Comparison of ENCODE assay signal across 24 cellular contexts in the genomic region with DNA sequence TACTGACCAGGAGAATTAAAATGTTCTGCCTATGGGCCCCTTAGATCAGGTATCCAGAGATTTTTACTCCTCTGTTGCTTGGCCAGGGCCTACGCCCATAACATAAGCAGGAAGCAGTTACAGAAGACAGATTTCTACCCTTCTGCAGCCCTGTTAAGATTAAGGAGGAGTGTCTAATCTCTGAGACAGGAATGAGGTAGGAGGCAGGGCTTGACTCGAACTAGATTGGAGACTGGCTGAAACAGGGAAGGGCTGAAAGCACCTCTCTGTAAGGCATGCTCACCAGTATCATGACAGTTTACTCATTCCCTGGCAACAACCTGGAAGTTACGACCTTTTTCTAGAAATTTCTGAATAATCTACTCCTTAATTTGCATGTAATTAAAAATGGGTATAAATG. TPM values are rescaled to one million over a fixed set of nuclear protein-coding genes. Genes with fewer than 3 reads are reported as not detected.
DNase-seq lines count a peak whose midpoint lies in the region; ATAC-seq, FAIRE-seq and TF ChIP-seq lines count a peak whose summit lies in the region.
"Had no signal": no experiment of that assay in that cellular context is flagged by ENCODE, and none has a peak within 500 bp of the region (broad histone marks: within the 10 kb centered on the region; RNA-seq: fewer than 3 reads in every experiment).

No MANE protein-coding gene starts in this region.

- peaks cover 24% of the 10 kb centered on the region for H3K4me1 Mint-ChIP-seq in GM23338
- peaks cover 10% of the 10 kb centered on the region for H3K4me1 Mint-ChIP-seq in neural progenitor cell
- H3K4me1 Mint-ChIP-seq: IgD-negative memory B cell had no signal

- H3K4me3 Mint-ChIP-seq in GM23338 (no peak overlapping the region), neural progenitor cell (no peak overlapping the region)
- H3K4me3 Mint-ChIP-seq: CD4-positive, alpha-beta T cell; IgD-negative memory B cell had no signal

- POLR2A ChIA-PET in Panc1 (lab: Charles Lee) (no interaction called here), K562 (lab: Yijun Ruan, JAX) (interaction anchor here (1.0 kb wide), 1 partner anchor 15 kb away, joined by 3 read pairs; no protein-coding TSS in a partner anchor)

- ATAC-seq in GM23338 = no peak
- peak; percentile 39; the same call in 1 of the 2 replicates for ATAC-seq in Panc1
- ATAC-seq in K562 = peak; percentile 60
- no peak for ATAC-seq in GM19395 (IDR thresholded peaks at IDR 0.05; ENCODE audit: unreplicated experiment)
- ATAC-seq: HCT116, PC-3 had no signal

- H3K9me3 Mint-ChIP-seq in GM23338 = no peaks in the 10 kb centered on the region; the same call in 2 of the 3 replicates
- no peaks in the 10 kb centered on the region for H3K9me3 Mint-ChIP-seq in neural progenitor cell
- H3K9me3 Mint-ChIP-seq: CD4-positive, alpha-beta T cell; IgD-negative memory B cell had no signal

- peak overlapping the region; percentile 34; the same call in 1 of the 2 replicates for H2AFZ ChIP-seq in GM23338
- no peak overlapping the region for H2AFZ ChIP-seq in K562 (ENCODE audit: low read depth, low read length)
- H2AFZ ChIP-seq in neural progenitor cell (replicated peaks) = peak overlapping the region; percentile 52

- H4K20me1 ChIP-seq in GM23338 (replicated peaks; ENCODE audit: insufficient read depth) (no peaks in the 10 kb centered on the region), K562 (replicated peaks; ENCODE audit: control insufficient read depth, insufficient read depth, low read length) (peaks cover 2% of the 10 kb centered on the region; the same call in 1 of the 2 replicates), neural progenitor cell (ENCODE audit: low read depth) (no peaks in the 10 kb centered on the region)

- H3K27me3 Mint-ChIP-seq in GM23338 (ENCODE audit: insufficient read depth, low read depth, poor library complexity) = peaks cover 8% of the 10 kb centered on the region
- H3K27me3 Mint-ChIP-seq in neural progenitor cell (ENCODE audit: insufficient read depth, low read depth) = no peaks in the 10 kb centered on the region

- TF ChIP-seq CTCF in GM23338 (conservative IDR thresholded peaks at IDR 0.05; ENCODE audit: low read depth in 2 of 2) (no peak), Panc1 (IDR thresholded peaks at IDR 0.05) (no peak), K562 (IDR thresholded peaks at IDR 0.05 in 2 of 3, conservative IDR thresholded peaks at IDR 0.05 in 1 of 3; ENCODE audit: insufficient read depth in 2 of 3, low read depth in 1 of 3, low read length in 3 of 3) (no peak), neural progenitor cell (IDR thresholded peaks at IDR 0.05) (no peak), thyroid gland (IDR thresholded peaks at IDR 0.05) (no peak)

- no peak for TF ChIP-seq POLR2A in K562 (conservative IDR thresholded peaks at IDR 0.05)
- no peak for TF ChIP-seq POLR2A in thyroid gland (IDR thresholded peaks at IDR 0.05)

- no peaks in the 10 kb centered on the region for H3K79me2 ChIP-seq in GM23338 (replicated peaks; ENCODE audit: insufficient read depth)
- no peaks in the 10 kb centered on the region for H3K79me2 ChIP-seq in K562 (ENCODE audit: control insufficient read depth, insufficient read depth, low read length)
- no peaks in the 10 kb centered on the region for H3K79me2 ChIP-seq in neural progenitor cell (ENCODE audit: low read depth)

- peak; percentile 67 for FAIRE-seq in K562 (lab: Jason Lieb, UNC)

- H3K4me1 ChIP-seq in GM23338 (ENCODE audit: insufficient read depth) = peaks cover 21% of the 10 kb centered on the region
- H3K4me1 ChIP-seq in Panc1 (ENCODE audit: control insufficient read depth, insufficient read depth, low read length) = no peaks in the 10 kb centered on the region
- peaks cover 7 to 9% of the 10 kb centered on the region in 2 experiments for H3K4me1 ChIP-seq in K562 (replicated peaks in 1 of 2; ENCODE audit: control insufficient read depth in 2 of 2, insufficient read depth in 2 of 2, low read length in 2 of 2)
- H3K4me1 ChIP-seq in neural progenitor cell = peaks cover 18% of the 10 kb centered on the region
- H3K4me1 ChIP-seq in thyroid gland = no peaks in the 10 kb centered on the region

- no peak overlapping the region for H3K9ac ChIP-seq in K562 (ENCODE audit: insufficient read depth in 1 of 2, low read depth in 2 of 2, low read length in 2 of 2)
- H3K9ac ChIP-seq in neural progenitor cell = no peak overlapping the region

- DNase-seq in GM23338 (ENCODE audit: low spot score) (no peak), Panc1 (ENCODE audit: low read depth, low spot score) (no peak), K562 (ENCODE audit: extremely low read depth in 1 of 4, low spot score in 3 of 4) (peak in 1 of 4 experiments; percentile 24), neural progenitor cell (ENCODE audit: low spot score) (no peak), NCI-H1694 treated with DMSO at 0.1 percent for 48 hours (lab: John Stamatoyannopoulos, UW) (no peak), thyroid gland (no peak)
- no peak for DNase-seq in activated effector memory CD4-positive, alpha-beta T cell treated with Interleukin-2 at 50 U/mL for 16 hours
- DNase-seq: Caco-2; CD4-positive, alpha-beta T cell; DMS153; GF-D8; GOT3; NCI-H1105 treated with DMSO at 0.1 percent for 48 hours; NCI-H1694; NCI-H510A; NCI-H748 treated with DMSO at 0.1 percent for 48 hours; PC-3 had no signal

- no peak for TF ChIP-seq EP300 in K562 (IDR thresholded peaks at IDR 0.05; ENCODE audit: low read length)

- intact Hi-C loops in Panc1 (cut with micrococcal nuclease; ENCODE audit: unreplicated experiment) = no loop called here
- intact Hi-C loops in K562 (cut with micrococcal nuclease) = loop anchor here (10.0 kb wide), 1 partner anchor 397 kb away; no protein-coding TSS in a partner anchor
- intact Hi-C loops in thyroid gland (cut with DNase I) = no loop called here

- TF ChIP-seq RAD21 in K562 (CRISPR knock-in tag; conservative IDR thresholded peaks at IDR 0.05 in 1 of 2, IDR thresholded peaks at IDR 0.05 in 1 of 2) = no peak

- H3K9me3 ChIP-seq in Panc1 (ENCODE audit: control insufficient read depth, insufficient read depth, low read depth, low read length) (no peaks in the 10 kb centered on the region), K562 (replicated peaks; ENCODE audit: control insufficient read depth, insufficient read depth, low read depth, low read length) (no peaks in the 10 kb centered on the region), neural progenitor cell (ENCODE audit: low read depth) (no peaks in the 10 kb centered on the region), thyroid gland (no peaks in the 10 kb centered on the region)
- H3K9me3 ChIP-seq: Caco-2, SJSA1 had no signal

- no peaks in the 10 kb centered on the region for H3K9me2 ChIP-seq in GM23338 (ENCODE audit: insufficient read depth)

- in situ Hi-C loops in Panc1 (cut with HindIII; ENCODE audit: low pct_unique_long_range_greater_than_20kb, low sequenced_read_pairs) (no loop called here), K562 (cut with MboI) (no loop called here)

- H3K4me3 ChIP-seq in GM23338 (no peak overlapping the region), Panc1 (ENCODE audit: low read depth in 2 of 2, low read length in 2 of 2) (no peak overlapping the region), K562 (no peak overlapping the region), neural progenitor cell (no peak overlapping the region), thyroid gland (replicated peaks in 1 of 3) (no peak overlapping the region)
- H3K4me3 ChIP-seq: SJSA1 had no signal

- H3K36me3 Mint-ChIP-seq in GM23338 (ENCODE audit: low read depth) = no peaks in the 10 kb centered on the region
- no peaks in the 10 kb centered on the region for H3K36me3 Mint-ChIP-seq in neural progenitor cell
- H3K36me3 Mint-ChIP-seq: IgD-negative memory B cell had no signal

- WGBS in K562 (ENCODE audit: insufficient coverage, low coverage, missing lambda C conversion rate) = 4% methylated on average over 3 of the region's 3 CpGs
- 82 to 86% methylated on average over 3 of the region's 3 CpGs for WGBS in thyroid gland, 2 donors

- H3K27ac ChIP-seq in GM23338 (ENCODE audit: low read depth) = no peak overlapping the region
- H3K27ac ChIP-seq in Panc1 (ENCODE audit: low read length) = no peak overlapping the region
- H3K27ac ChIP-seq in K562 (ENCODE audit: extremely low read depth, low read depth, low read length) = no peak overlapping the region
- H3K27ac ChIP-seq in neural progenitor cell = no peak overlapping the region
- H3K27ac ChIP-seq in thyroid gland = no peak overlapping the region
- H3K27ac ChIP-seq: SJSA1 had no signal

- H3K27me3 ChIP-seq in GM23338 (ENCODE audit: insufficient read depth) = no peaks in the 10 kb centered on the region
- peaks cover 3% of the 10 kb centered on the region; the same call in 1 of the 2 replicates for H3K27me3 ChIP-seq in Panc1 (ENCODE audit: control insufficient read depth, insufficient read depth, low read length)
- H3K27me3 ChIP-seq in K562 (ENCODE audit: control insufficient read depth in 2 of 2, insufficient read depth in 2 of 2, low read length in 2 of 2) = peaks cover 7 to 41% of the 10 kb centered on the region in 2 experiments
- peaks cover 8% of the 10 kb centered on the region for H3K27me3 ChIP-seq in neural progenitor cell
- H3K27me3 ChIP-seq in thyroid gland = no peaks in the 10 kb centered on the region
- H3K27me3 ChIP-seq: SJSA1 had no signal

- CTCF ChIA-PET in Panc1 (lab: Charles Lee) = no interaction called here
- CTCF ChIA-PET in K562 (lab: Yijun Ruan, JAX; ENCODE audit: low intra/inter-chr PET ratio) = no interaction called here

- H3K9me1 ChIP-seq in K562 (ENCODE audit: control insufficient read depth, insufficient read depth, low read length) = no peaks in the 10 kb centered on the region

- H3F3A ChIP-seq in GM23338 (replicated peaks; ENCODE audit: low read depth) (no peaks in the 10 kb centered on the region), neural progenitor cell (ENCODE audit: low read depth) (no peaks in the 10 kb centered on the region)

- H3K4me2 ChIP-seq in GM23338 = no peak overlapping the region
- H3K4me2 ChIP-seq in K562 (ENCODE audit: insufficient read depth, low read length) = no peak overlapping the region
- H3K4me2 ChIP-seq in neural progenitor cell = no peak overlapping the region

- BruUV-seq in Panc1 (replicated peaks; lab: Mats Ljungman, UMichigan) (no TSS peak), K562 (replicated peaks; lab: Mats Ljungman, UMichigan) (no TSS peak)

- H3K27ac Mint-ChIP-seq in GM23338 (peak overlapping the region; percentile 68; the same call in 1 of the 2 replicates), neural progenitor cell (no peak overlapping the region)
- H3K27ac Mint-ChIP-seq: CD4-positive, alpha-beta T cell; IgD-negative memory B cell had no signal

- H3K36me3 ChIP-seq in GM23338 (ENCODE audit: insufficient read depth) (no peaks in the 10 kb centered on the region), Panc1 (ENCODE audit: control insufficient read depth, insufficient read depth, low read length) (no peaks in the 10 kb centered on the region), K562 (ENCODE audit: control insufficient read depth, insufficient read depth, low read length) (no peaks in the 10 kb centered on the region), neural progenitor cell (no peaks in the 10 kb centered on the region), thyroid gland (no peaks in the 10 kb centered on the region)
- H3K36me3 ChIP-seq: SJSA1 had no signal

RNA-seq across cellular contexts. Expression of gene PLA2G4D, which starts 16.7 kb away (rescaled TPM):
- total RNA-seq in GM23338 (2014; rRNA removed; shearing (Covaris generic)) = 0.07 TPM in 1 of 2 replicates, not detected in the other
- 0.15 TPM in 1 of 2 replicates, not detected in the other for polyA plus RNA-seq in GM23338 (2016; fragmentation: Nextera tagmentation; extraction: Ambion mirVana)
- not detected for total RNA-seq in Panc1 (2021; ENCODE audit: unreplicated experiment)
- not detected for polyA plus RNA-seq in Panc1 (2012; ENCODE audit: insufficient read length)
- total RNA-seq in K562 (2011; cell fraction: chromatin; rRNA removed; ENCODE audit: low replicate concordance) = not detected in 2 replicates
- total RNA-seq in K562 (2011; cell fraction: nucleolus; rRNA removed) = not detected in 2 replicates
- not detected in 2 replicates for total RNA-seq in K562 (2011; cell fraction: nucleoplasm; rRNA removed)
- not detected in 2 replicates for total RNA-seq in K562 (2014; rRNA removed)
- total RNA-seq in K562 (2014; rRNA removed; fragmentation: Illumina TruSeq; extraction: Trizol) = not detected in 2 replicates
- not detected in 2 replicates for total RNA-seq in K562 (2015; rRNA removed; fragmentation: Illumina TruSeq; extraction: Trizol)
- 0.04 TPM in 1 of 2 replicates, not detected in the other for total RNA-seq in K562 (2021)
- polyA plus RNA-seq in K562 (2011; rRNA removed) = 0.04 TPM in 1 of 2 replicates, not detected in the other
- polyA plus RNA-seq in K562 (2011; cell fraction: cytosol; rRNA removed) = not detected in 2 replicates
- 0.06 TPM in 1 of 2 replicates, not detected in the other for polyA plus RNA-seq in K562 (2011; cell fraction: nucleus; rRNA removed)
- 0.03 TPM in 1 of 2 replicates, not detected in the other for polyA plus RNA-seq in K562 (2012)
- polyA plus RNA-seq in K562 (2014; fragmentation: Illumina TruSeq; extraction: Trizol) = not detected in 2 replicates
- polyA plus RNA-seq in K562 (2014; fragmentation: Nextera tagmentation; extraction: Ambion mirVana) = not detected
- not detected in 2 replicates for polyA plus RNA-seq in K562 (2014; rRNA removed)
- not detected in 2 replicates for polyA minus RNA-seq in K562 (2011; rRNA and poly(A)+ RNA removed)
- polyA minus RNA-seq in K562 (2011; cell fraction: cytosol; rRNA and poly(A)+ RNA removed) = not detected in 2 replicates
- not detected in 2 replicates for polyA minus RNA-seq in K562 (2011; cell fraction: nucleus; rRNA and poly(A)+ RNA removed)
- not detected in 2 replicates for total RNA-seq in neural progenitor cell (ENCODE audit: low replicate concordance)
- total RNA-seq in thyroid gland = not detected
- total RNA-seq: Caco-2; CD4-positive, alpha-beta T cell; Daoy; LHCN-M2; SJSA1 had no signal
- polyA plus RNA-seq: BJ, IgD-negative memory B cell had no signal

RNA-seq across cellular contexts. Expression of gene PLA2G4E, which starts 56.8 kb away (rescaled TPM):
- total RNA-seq in GM23338 (2014; rRNA removed; shearing (Covaris generic)) = not detected in 2 replicates
- polyA plus RNA-seq in GM23338 (2016; fragmentation: Nextera tagmentation; extraction: Ambion mirVana) (not detected in 2 replicates), K562 (2011; rRNA removed) (0.03 TPM in 1 of 2 replicates, not detected in the other), K562 (2014; fragmentation: Illumina TruSeq; extraction: Trizol) (not detected in 2 replicates), K562 (2014; fragmentation: Nextera tagmentation; extraction: Ambion mirVana) (not detected), K562 (2014; rRNA removed) (not detected in 2 replicates)
- total RNA-seq in Panc1 (2021; ENCODE audit: unreplicated experiment) (not detected), K562 (2014; rRNA removed) (not detected in 2 replicates), K562 (2014; rRNA removed; fragmentation: Illumina TruSeq; extraction: Trizol) (not detected in 2 replicates), K562 (2015; rRNA removed; fragmentation: Illumina TruSeq; extraction: Trizol) (not detected in 2 replicates), K562 (2021) (not detected in 2 replicates), neural progenitor cell (ENCODE audit: low replicate concordance) (not detected in 2 replicates), thyroid gland (not detected)
- polyA plus RNA-seq in Panc1 (2012; ENCODE audit: insufficient read length) = not detected
- total RNA-seq in K562 (2011; cell fraction: chromatin; rRNA removed; ENCODE audit: low replicate concordance) = 0.35 TPM in 1 of 2 replicates, not detected in the other
- 0.17 TPM in 1 of 2 replicates, not detected in the other for total RNA-seq in K562 (2011; cell fraction: nucleolus; rRNA removed)
- total RNA-seq in K562 (2011; cell fraction: nucleoplasm; rRNA removed) = not detected in 2 replicates
- polyA plus RNA-seq in K562 (2011; cell fraction: cytosol; rRNA removed) = 0.04 TPM in 1 of 2 replicates, not detected in the other
- polyA plus RNA-seq in K562 (2011; cell fraction: nucleus; rRNA removed) = 0.10 TPM in 1 of 2 replicates, not detected in the other
- not detected in 2 replicates for polyA plus RNA-seq in K562 (2012)
- not detected in 2 replicates for polyA minus RNA-seq in K562 (2011; rRNA and poly(A)+ RNA removed)
- polyA minus RNA-seq in K562 (2011; cell fraction: cytosol; rRNA and poly(A)+ RNA removed) = not detected in 2 replicates
- polyA minus RNA-seq in K562 (2011; cell fraction: nucleus; rRNA and poly(A)+ RNA removed) = not detected in 2 replicates
- total RNA-seq: CD4-positive, alpha-beta T cell; Daoy; LHCN-M2; PC-3; SJSA1 had no signal
- polyA plus RNA-seq: BJ, IgD-negative memory B cell had no signal

Comparison
In these comparisons a context has a peak if more than half of its experiments do, and no peak if none do; other contexts are left out.
1. ATAC-seq: peak in Panc1 (single experiment) and K562 (single experiment); none in GM23338 (single experiment) and GM19395 (single experiment).